ENCODE assay signal across 9 cellular contexts in genomic region chr12:110269622-110270124, GRCh38. TPM values are rescaled to one million over a fixed set of nuclear protein-coding genes. Genes with fewer than 3 reads are reported as not detected.
DNase-seq lines count a peak whose midpoint lies in the region; ATAC-seq and TF ChIP-seq lines count a peak whose summit lies in the region.
"Had no signal": no experiment of that assay in that cellular context is flagged by ENCODE, and none has a peak within 500 bp of the region (broad histone marks: within the 10 kb centered on the region; RNA-seq: fewer than 3 reads in every experiment).

No MANE protein-coding gene starts in this region.

- no peak overlapping the region for H3K4me3 Mint-ChIP-seq in activated naive CD4-positive, alpha-beta T cell treated with anti-CD3 and anti-CD28 coated beads, Interleukin-2, amount 10 ng/mL, durations not matched to agents 7 days and 5 days
- H3K4me3 Mint-ChIP-seq: activated T-cell treated with anti-CD3 and anti-CD28 coated beads, Interleukin-2, amount 50 U/mL, for 24 hours had no signal

- no peak overlapping the region for H3K27ac Mint-ChIP-seq in activated naive CD4-positive, alpha-beta T cell treated with anti-CD3 and anti-CD28 coated beads, Interleukin-2, amount 10 ng/mL, durations not matched to agents 7 days and 5 days
- H3K27ac Mint-ChIP-seq: activated T-cell treated with anti-CD3 and anti-CD28 coated beads, Interleukin-2, amount 50 U/mL, for 24 hours had no signal

- DNase-seq in ascending aorta (ENCODE audit: low spot score in 2 of 2) (peak in 1 of 2 donors; percentile 72), iPS DF 19.7 (ENCODE audit: low read depth, low spot score) (peak; percentile 82), tibial artery (no peak), CD1c-positive myeloid dendritic cell (ENCODE audit: extremely low spot score) (no peak)
- DNase-seq in activated naive CD4-positive, alpha-beta T cell treated with anti-CD3 and anti-CD28 coated beads, Interleukin-2, amount 10 ng/mL, durations not matched to agents 7 days and 5 days: no peak
- DNase-seq: activated T-cell treated with anti-CD3 and anti-CD28 coated beads, Interleukin-2, amount 50 U/mL, for 24 hours; thyroid gland had no signal

- H3K9me3 ChIP-seq in HUES48 (ENCODE audit: control insufficient read depth, insufficient read depth, low read length) (no peaks in the 10 kb centered on the region), ascending aorta (no peaks in the 10 kb centered on the region), tibial artery (no peaks in the 10 kb centered on the region)
- H3K9me3 ChIP-seq: thyroid gland had no signal

- no peak for ATAC-seq in GM18907 (IDR thresholded peaks at IDR 0.05; ENCODE audit: unreplicated experiment)

- H3K4me1 ChIP-seq in HUES48 (ENCODE audit: control insufficient read depth, insufficient read depth, low read length) (peaks cover 33% of the 10 kb centered on the region), ascending aorta (peaks cover 16 to 45% of the 10 kb centered on the region in 2 donors), tibial artery (peaks cover 11 to 58% (median 40%) of the 10 kb centered on the region in 4 donors)

- peaks cover 68% of the 10 kb centered on the region for H3K27me3 Mint-ChIP-seq in activated naive CD4-positive, alpha-beta T cell treated with anti-CD3 and anti-CD28 coated beads, Interleukin-2, amount 10 ng/mL, durations not matched to agents 7 days and 5 days

- intact Hi-C loops in ascending aorta (cut with DNase I) (loop anchor here (2.0 kb wide), 1 partner anchor 17 kb away; no protein-coding TSS in a partner anchor), tibial artery (cut with DNase I; ENCODE audit: low total_unique reads) (no loop called here)

- no peak overlapping the region for H3K9ac ChIP-seq in HUES48 (ENCODE audit: low read depth, low read length)

- H3K9me3 Mint-ChIP-seq in activated naive CD4-positive, alpha-beta T cell treated with anti-CD3 and anti-CD28 coated beads, Interleukin-2, amount 10 ng/mL, durations not matched to agents 7 days and 5 days: no peaks in the 10 kb centered on the region
- H3K9me3 Mint-ChIP-seq: activated T-cell treated with anti-CD3 and anti-CD28 coated beads, Interleukin-2, amount 50 U/mL, for 24 hours had no signal

- H3K36me3 ChIP-seq in HUES48 (ENCODE audit: control insufficient read depth, insufficient read depth, low read length) (no peaks in the 10 kb centered on the region), ascending aorta (no peaks in the 10 kb centered on the region), tibial artery (no peaks in the 10 kb centered on the region)
- H3K36me3 ChIP-seq: thyroid gland had no signal

- H3K4me3 ChIP-seq in HUES48 (ENCODE audit: low read depth, low read length) (no peak overlapping the region; the same call in 1 of the 2 replicates), ascending aorta (no peak overlapping the region), tibial artery (no peak overlapping the region)
- H3K4me3 ChIP-seq: thyroid gland had no signal

- CTCF ChIA-PET in activated naive CD4-positive, alpha-beta T cell treated with anti-CD3 and anti-CD28 coated beads, Interleukin-2, amount 10 ng/mL, durations not matched to agents 7 days and 5 days (lab: Charles Lee): interaction anchor here (0.7 kb wide), 1 partner anchor 25 kb away, joined by 3 read pairs; no protein-coding TSS in a partner anchor

- H3K36me3 Mint-ChIP-seq in activated naive CD4-positive, alpha-beta T cell treated with anti-CD3 and anti-CD28 coated beads, Interleukin-2, amount 10 ng/mL, durations not matched to agents 7 days and 5 days: no peaks in the 10 kb centered on the region

- H3K27ac ChIP-seq in HUES48 (ENCODE audit: low read depth, low read length): peak overlapping the region; percentile 70
- peak overlapping the region; percentile 74 to 76 for H3K27ac ChIP-seq in ascending aorta
- peak overlapping the region; percentile 75 to 76 for H3K27ac ChIP-seq in tibial artery

- TF ChIP-seq CTCF in ascending aorta (IDR thresholded peaks at IDR 0.05) (no peak), tibial artery (IDR thresholded peaks at IDR 0.05) (no peak)

- H3K27me3 ChIP-seq in HUES48 (ENCODE audit: control insufficient read depth, insufficient read depth, low read length): no peaks in the 10 kb centered on the region
- no peaks in the 10 kb centered on the region for H3K27me3 ChIP-seq in ascending aorta
- no peaks in the 10 kb centered on the region for H3K27me3 ChIP-seq in tibial artery
- H3K27me3 ChIP-seq: thyroid gland had no signal

- no peaks in the 10 kb centered on the region for H3K4me1 Mint-ChIP-seq in activated naive CD4-positive, alpha-beta T cell treated with anti-CD3 and anti-CD28 coated beads, Interleukin-2, amount 10 ng/mL, durations not matched to agents 7 days and 5 days

RNA-seq across cellular contexts. Expression of gene ATP2A2, which starts 11.4 kb away (rescaled TPM):
- 185 TPM for total RNA-seq in ascending aorta
